Comparison of ENCODE assay signal across 1 cellular context in genomic region chr3:148848410-148848809, GRCh38.
TF ChIP-seq lines count a peak whose summit lies in the region.

No MANE protein-coding gene starts in this region.

TF ChIP-seq in GM23338, 12 proteins besides CTCF, POLR2A, EP300 and RAD21 (continued from another document):
- no peak for TF ChIP-seq ZNF462 (CRISPR knock-in tag; IDR thresholded peaks at IDR 0.05)
- no peak for TF ChIP-seq NANOG (IDR thresholded peaks at IDR 0.05; ENCODE audit: borderline replicate concordance)
- no peak for TF ChIP-seq STAT1 (IDR thresholded peaks at IDR 0.05; ENCODE audit: unreplicated experiment)
- no peak for TF ChIP-seq JUNB (IDR thresholded peaks at IDR 0.05; ENCODE audit: unreplicated experiment)
- TF ChIP-seq EZH2 (IDR thresholded peaks at IDR 0.05; ENCODE audit: low read depth, unreplicated experiment): no peak
- TF ChIP-seq CREB1 (CRISPR knock-in tag; IDR thresholded peaks at IDR 0.05; ENCODE audit: low read depth): no peak
- TF ChIP-seq POLR2AphosphoS5 (IDR thresholded peaks at IDR 0.05; ENCODE audit: low read depth): no peak
- TF ChIP-seq ZNF331 (CRISPR knock-in tag; IDR thresholded peaks at IDR 0.05; ENCODE audit: low read depth): no peak
